ENCODE assay signal across 1 cellular context in the genomic region with DNA sequence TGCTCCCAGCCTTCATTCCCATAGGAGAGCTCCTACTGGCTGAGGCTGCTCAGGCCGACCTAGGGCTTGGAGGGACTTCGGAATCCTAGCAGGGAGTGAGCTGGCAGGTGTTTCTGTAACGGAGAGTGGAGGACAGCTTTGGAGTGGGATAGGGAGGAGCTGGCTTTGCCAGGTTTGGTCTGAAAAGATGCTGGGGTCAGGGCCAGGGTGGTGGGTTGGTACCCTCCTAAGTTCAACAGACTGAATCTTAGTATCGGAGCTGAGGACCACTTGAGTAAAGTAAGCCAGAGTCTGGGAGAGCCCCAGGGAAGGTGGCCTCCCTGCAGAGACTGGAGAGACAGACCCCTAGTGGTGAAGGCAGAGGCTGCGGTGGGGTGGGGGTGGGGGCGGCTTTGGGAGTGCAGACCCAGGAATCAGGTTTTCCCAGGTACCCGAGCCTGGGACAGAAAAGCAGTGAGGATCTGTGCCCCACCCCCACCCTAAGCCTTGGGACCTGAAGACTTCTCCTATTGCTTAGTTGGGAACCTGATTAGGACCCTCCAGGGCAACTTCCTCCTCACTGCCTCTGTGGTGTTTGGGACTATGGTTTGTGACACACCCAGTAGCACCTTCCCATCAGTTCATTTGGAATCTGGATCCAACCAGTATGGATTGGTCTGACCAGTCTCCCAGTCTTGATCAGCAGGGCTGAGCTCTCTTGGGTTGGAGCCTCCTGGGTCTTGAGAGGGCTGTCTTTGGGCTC.
TF ChIP-seq lines count a peak whose summit lies in the region.

No MANE protein-coding gene starts in this region.

TF ChIP-seq in GM12878, 131 proteins besides CTCF, POLR2A, EP300 and RAD21 (continued from another document):
- TF ChIP-seq, protein P1, sequence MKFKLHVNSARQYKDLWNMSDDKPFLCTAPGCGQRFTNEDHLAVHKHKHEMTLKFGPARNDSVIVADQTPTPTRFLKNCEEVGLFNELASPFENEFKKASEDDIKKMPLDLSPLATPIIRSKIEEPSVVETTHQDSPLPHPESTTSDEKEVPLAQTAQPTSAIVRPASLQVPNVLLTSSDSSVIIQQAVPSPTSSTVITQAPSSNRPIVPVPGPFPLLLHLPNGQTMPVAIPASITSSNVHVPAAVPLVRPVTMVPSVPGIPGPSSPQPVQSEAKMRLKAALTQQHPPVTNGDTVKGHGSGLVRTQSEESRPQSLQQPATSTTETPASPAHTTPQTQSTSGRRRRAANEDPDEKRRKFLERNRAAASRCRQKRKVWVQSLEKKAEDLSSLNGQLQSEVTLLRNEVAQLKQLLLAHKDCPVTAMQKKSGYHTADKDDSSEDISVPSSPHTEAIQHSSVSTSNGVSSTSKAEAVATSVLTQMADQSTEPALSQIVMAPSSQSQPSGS (IDR thresholded peaks at IDR 0.05; ENCODE audit: low read length): no peak
- TF ChIP-seq, protein P2, sequence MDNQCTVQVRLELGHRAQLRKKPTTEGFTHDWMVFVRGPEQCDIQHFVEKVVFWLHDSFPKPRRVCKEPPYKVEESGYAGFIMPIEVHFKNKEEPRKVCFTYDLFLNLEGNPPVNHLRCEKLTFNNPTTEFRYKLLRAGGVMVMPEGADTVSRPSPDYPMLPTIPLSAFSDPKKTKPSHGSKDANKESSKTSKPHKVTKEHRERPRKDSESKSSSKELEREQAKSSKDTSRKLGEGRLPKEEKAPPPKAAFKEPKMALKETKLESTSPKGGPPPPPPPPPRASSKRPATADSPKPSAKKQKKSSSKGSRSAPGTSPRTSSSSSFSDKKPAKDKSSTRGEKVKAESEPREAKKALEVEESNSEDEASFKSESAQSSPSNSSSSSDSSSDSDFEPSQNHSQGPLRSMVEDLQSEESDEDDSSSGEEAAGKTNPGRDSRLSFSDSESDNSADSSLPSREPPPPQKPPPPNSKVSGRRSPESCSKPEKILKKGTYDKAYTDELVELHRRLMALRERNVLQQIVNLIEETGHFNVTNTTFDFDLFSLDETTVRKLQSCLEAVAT (IDR thresholded peaks at IDR 0.05): peak; percentile 29; the same call in 1 of the 2 replicates
- no peak for TF ChIP-seq MAX (IDR thresholded peaks at IDR 0.05; ENCODE audit: low read depth, low read length)
- TF ChIP-seq IRF4 (IDR thresholded peaks at IDR 0.05; ENCODE audit: low read depth, low read length): no peak
- TF ChIP-seq, protein P3, sequence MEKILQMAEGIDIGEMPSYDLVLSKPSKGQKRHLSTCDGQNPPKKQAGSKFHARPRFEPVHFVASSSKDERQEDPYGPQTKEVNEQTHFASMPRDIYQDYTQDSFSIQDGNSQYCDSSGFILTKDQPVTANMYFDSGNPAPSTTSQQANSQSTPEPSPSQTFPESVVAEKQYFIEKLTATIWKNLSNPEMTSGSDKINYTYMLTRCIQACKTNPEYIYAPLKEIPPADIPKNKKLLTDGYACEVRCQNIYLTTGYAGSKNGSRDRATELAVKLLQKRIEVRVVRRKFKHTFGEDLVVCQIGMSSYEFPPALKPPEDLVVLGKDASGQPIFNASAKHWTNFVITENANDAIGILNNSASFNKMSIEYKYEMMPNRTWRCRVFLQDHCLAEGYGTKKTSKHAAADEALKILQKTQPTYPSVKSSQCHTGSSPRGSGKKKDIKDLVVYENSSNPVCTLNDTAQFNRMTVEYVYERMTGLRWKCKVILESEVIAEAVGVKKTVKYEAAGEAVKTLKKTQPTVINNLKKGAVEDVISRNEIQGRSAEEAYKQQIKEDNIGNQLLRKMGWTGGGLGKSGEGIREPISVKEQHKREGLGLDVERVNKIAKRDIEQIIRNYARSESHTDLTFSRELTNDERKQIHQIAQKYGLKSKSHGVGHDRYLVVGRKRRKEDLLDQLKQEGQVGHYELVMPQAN (conservative IDR thresholded peaks at IDR 0.05): no peak
- TF ChIP-seq BRCA1 (IDR thresholded peaks at IDR 0.05; ENCODE audit: low read depth, low read length): no peak
- TF ChIP-seq POLR2AphosphoS5 (IDR thresholded peaks at IDR 0.05; ENCODE audit: low read length): no peak
- TF ChIP-seq SUPT20H (IDR thresholded peaks at IDR 0.05; ENCODE audit: borderline replicate concordance, control insufficient read depth, low read depth, low read length): no peak
- TF ChIP-seq SIN3A (IDR thresholded peaks at IDR 0.05; ENCODE audit: low read depth, low read length): 0 out of 2 replicates have a peak, but pooled peaks have one; percentile 22
- TF ChIP-seq PBX3 (IDR thresholded peaks at IDR 0.05; ENCODE audit: insufficient replicate concordance, low read depth, low read length): no peak
- TF ChIP-seq FOXK2 (IDR thresholded peaks at IDR 0.05): no peak
- TF ChIP-seq, protein P4, sequence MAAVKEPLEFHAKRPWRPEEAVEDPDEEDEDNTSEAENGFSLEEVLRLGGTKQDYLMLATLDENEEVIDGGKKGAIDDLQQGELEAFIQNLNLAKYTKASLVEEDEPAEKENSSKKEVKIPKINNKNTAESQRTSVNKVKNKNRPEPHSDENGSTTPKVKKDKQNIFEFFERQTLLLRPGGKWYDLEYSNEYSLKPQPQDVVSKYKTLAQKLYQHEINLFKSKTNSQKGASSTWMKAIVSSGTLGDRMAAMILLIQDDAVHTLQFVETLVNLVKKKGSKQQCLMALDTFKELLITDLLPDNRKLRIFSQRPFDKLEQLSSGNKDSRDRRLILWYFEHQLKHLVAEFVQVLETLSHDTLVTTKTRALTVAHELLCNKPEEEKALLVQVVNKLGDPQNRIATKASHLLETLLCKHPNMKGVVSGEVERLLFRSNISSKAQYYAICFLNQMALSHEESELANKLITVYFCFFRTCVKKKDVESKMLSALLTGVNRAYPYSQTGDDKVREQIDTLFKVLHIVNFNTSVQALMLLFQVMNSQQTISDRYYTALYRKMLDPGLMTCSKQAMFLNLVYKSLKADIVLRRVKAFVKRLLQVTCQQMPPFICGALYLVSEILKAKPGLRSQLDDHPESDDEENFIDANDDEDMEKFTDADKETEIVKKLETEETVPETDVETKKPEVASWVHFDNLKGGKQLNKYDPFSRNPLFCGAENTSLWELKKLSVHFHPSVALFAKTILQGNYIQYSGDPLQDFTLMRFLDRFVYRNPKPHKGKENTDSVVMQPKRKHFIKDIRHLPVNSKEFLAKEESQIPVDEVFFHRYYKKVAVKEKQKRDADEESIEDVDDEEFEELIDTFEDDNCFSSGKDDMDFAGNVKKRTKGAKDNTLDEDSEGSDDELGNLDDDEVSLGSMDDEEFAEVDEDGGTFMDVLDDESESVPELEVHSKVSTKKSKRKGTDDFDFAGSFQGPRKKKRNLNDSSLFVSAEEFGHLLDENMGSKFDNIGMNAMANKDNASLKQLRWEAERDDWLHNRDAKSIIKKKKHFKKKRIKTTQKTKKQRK (IDR thresholded peaks at IDR 0.05; ENCODE audit: low read depth, low read length): no peak
- TF ChIP-seq CHD2 (IDR thresholded peaks at IDR 0.05; ENCODE audit: borderline replicate concordance, low read depth, low read length): 0 out of 2 replicates have a peak, but pooled peaks have one; percentile 46
- no peak for TF ChIP-seq MYC (IDR thresholded peaks at IDR 0.05; ENCODE audit: insufficient read depth, insufficient read length, insufficient replicate concordance, low read length, severe bottlenecking)
